19 cellular contexts compared by ENCODE assay signal in genomic region chrX:13277539-13277938, GRCh38. TPM values are rescaled to one million over a fixed set of nuclear protein-coding genes. Genes with fewer than 3 reads are reported as not detected.
DNase-seq lines count a peak whose midpoint lies in the region; ATAC-seq and TF ChIP-seq lines count a peak whose summit lies in the region.
"Had no signal": no experiment of that assay in that cellular context is flagged by ENCODE, and none has a peak within 500 bp of the region (broad histone marks: within the 10 kb centered on the region; RNA-seq: fewer than 3 reads in every experiment).

No MANE protein-coding gene starts in this region.

- no peak overlapping the region for H3K4me3 Mint-ChIP-seq in neural progenitor cell
- H3K4me3 Mint-ChIP-seq: CD4-positive, CD25-positive, alpha-beta regulatory T cell; CD8-positive, alpha-beta memory T cell; HFFc6; IgD-negative memory B cell had no signal

- H3K36me3 Mint-ChIP-seq in neural progenitor cell: peaks cover 4% of the 10 kb centered on the region
- H3K36me3 Mint-ChIP-seq: CD4-positive, CD25-positive, alpha-beta regulatory T cell; CD8-positive, alpha-beta memory T cell; IgD-negative memory B cell had no signal

- WGBS in SK-N-SH (ENCODE audit: low lambda C conversion rate): 60% methylated on average over 3 of the region's 3 CpGs
- 44% methylated on average over 3 of the region's 3 CpGs for WGBS in hepatocyte (ENCODE audit: low lambda C conversion rate, missing lambda C conversion rate)
- 52 to 72% methylated on average over 3 of the region's 3 CpGs for WGBS in testis, 2 donors

- intact Hi-C loops in testis (cut with DNase I; ENCODE audit: low total_unique reads): no loop called here

- H3K27me3 ChIP-seq in SK-N-SH (ENCODE audit: insufficient read depth): no peaks in the 10 kb centered on the region
- no peaks in the 10 kb centered on the region for H3K27me3 ChIP-seq in hepatocyte
- H3K27me3 ChIP-seq in neural progenitor cell: no peaks in the 10 kb centered on the region
- H3K27me3 ChIP-seq in testis: no peaks in the 10 kb centered on the region
- H3K27me3 ChIP-seq: BE2C had no signal

- DNase-seq in SK-N-SH (no peak), hepatocyte (ENCODE audit: low spot score) (no peak), neural progenitor cell (ENCODE audit: low spot score) (no peak), dermis blood vessel endothelial cell (no peak), testis (no peak)
- DNase-seq: BE2C; C1 segment of cervical spinal cord; Caco-2; CD4-positive, CD25-positive, alpha-beta regulatory T cell; CD8-positive, alpha-beta memory T cell; GOT3; H7; HFFc6 had no signal

- CTCF ChIA-PET in SK-N-SH (lab: Yijun Ruan, JAX): interaction anchor here (0.5 kb wide), 1 partner anchor 176 kb away, joined by 3 read pairs; no protein-coding TSS in a partner anchor

- no peak for TF ChIP-seq POLR2A in testis (IDR thresholded peaks at IDR 0.05)

- H3K9me3 ChIP-seq in SK-N-SH (no peaks in the 10 kb centered on the region), hepatocyte (ENCODE audit: low read depth) (no peaks in the 10 kb centered on the region), neural progenitor cell (ENCODE audit: low read depth) (no peaks in the 10 kb centered on the region), testis (no peaks in the 10 kb centered on the region)
- H3K9me3 ChIP-seq: BE2C, Caco-2 had no signal

- H4K20me1 ChIP-seq in SK-N-SH (ENCODE audit: insufficient read depth): no peaks in the 10 kb centered on the region
- H4K20me1 ChIP-seq in hepatocyte (ENCODE audit: insufficient read depth, poor library complexity, severe bottlenecking): no peaks in the 10 kb centered on the region
- H4K20me1 ChIP-seq in neural progenitor cell (ENCODE audit: low read depth): no peaks in the 10 kb centered on the region

- H3K79me2 ChIP-seq in SK-N-SH (ENCODE audit: insufficient read depth): peaks cover 88% of the 10 kb centered on the region
- no peaks in the 10 kb centered on the region for H3K79me2 ChIP-seq in hepatocyte
- H3K79me2 ChIP-seq in neural progenitor cell (ENCODE audit: low read depth): no peaks in the 10 kb centered on the region

- H3K4me3 ChIP-seq in SK-N-SH (ENCODE audit: low read depth in 2 of 2, low read length in 1 of 2): no peak overlapping the region
- no peak overlapping the region for H3K4me3 ChIP-seq in hepatocyte
- no peak overlapping the region for H3K4me3 ChIP-seq in neural progenitor cell
- H3K4me3 ChIP-seq in testis: no peak overlapping the region

- H3F3A ChIP-seq in SK-N-SH (replicated peaks; ENCODE audit: insufficient read depth): peaks cover 12% of the 10 kb centered on the region
- H3F3A ChIP-seq in neural progenitor cell (ENCODE audit: low read depth): peaks cover 7% of the 10 kb centered on the region

- H3K27ac Mint-ChIP-seq in neural progenitor cell: no peak overlapping the region
- H3K27ac Mint-ChIP-seq: CD4-positive, CD25-positive, alpha-beta regulatory T cell; CD8-positive, alpha-beta memory T cell; HFFc6 had no signal

- H3K27ac ChIP-seq in SK-N-SH (ENCODE audit: low read depth in 2 of 2, low read length in 1 of 2): peak overlapping the region; percentile 50 to 90; a peak in 2 of 4 replicates
- H3K27ac ChIP-seq in hepatocyte: peak overlapping the region; percentile 64
- H3K27ac ChIP-seq in neural progenitor cell: no peak overlapping the region
- no peak overlapping the region for H3K27ac ChIP-seq in testis
- H3K27ac ChIP-seq: 22Rv1 had no signal

- peaks cover 17% of the 10 kb centered on the region for H3K9me3 Mint-ChIP-seq in neural progenitor cell
- H3K9me3 Mint-ChIP-seq: CD4-positive, CD25-positive, alpha-beta regulatory T cell; CD8-positive, alpha-beta memory T cell; HFFc6; IgD-negative memory B cell had no signal

- H3K9ac ChIP-seq in SK-N-SH (no peak overlapping the region), neural progenitor cell (no peak overlapping the region)

- peaks cover 5% of the 10 kb centered on the region for H3K4me1 Mint-ChIP-seq in neural progenitor cell
- H3K4me1 Mint-ChIP-seq: CD8-positive, alpha-beta memory T cell; IgD-negative memory B cell had no signal

- peaks cover 0 to 4% of the 10 kb centered on the region in 2 experiments; a peak in 3 of 4 replicates for H3K4me1 ChIP-seq in SK-N-SH (ENCODE audit: control insufficient read depth in 1 of 2, insufficient read depth in 2 of 2, low read depth in 1 of 2, low read length in 1 of 2)
- H3K4me1 ChIP-seq in hepatocyte (ENCODE audit: insufficient read depth): peaks cover 18% of the 10 kb centered on the region
- peaks cover 12% of the 10 kb centered on the region for H3K4me1 ChIP-seq in neural progenitor cell
- no peaks in the 10 kb centered on the region for H3K4me1 ChIP-seq in testis
- H3K4me1 ChIP-seq: BE2C had no signal

- ATAC-seq in SK-N-SH treated with all-trans-retinoic acid at 6 μM for 48 hours (no peak), HG03520 (IDR thresholded peaks at IDR 0.05; ENCODE audit: unreplicated experiment) (no peak)
- ATAC-seq: HCT116 had no signal

- no peak overlapping the region for H2AFZ ChIP-seq in SK-N-SH (ENCODE audit: low read depth)
- H2AFZ ChIP-seq in hepatocyte: no peak overlapping the region
- H2AFZ ChIP-seq in neural progenitor cell (replicated peaks): peak overlapping the region; percentile 11

- TF ChIP-seq CTCF in SK-N-SH (IDR thresholded peaks at IDR 0.05) (no peak), hepatocyte (IDR thresholded peaks at IDR 0.05; ENCODE audit: poor library complexity) (no peak), neural progenitor cell (IDR thresholded peaks at IDR 0.05) (no peak), testis (IDR thresholded peaks at IDR 0.05) (no peak)

- no peak for TF ChIP-seq RAD21 in SK-N-SH (IDR thresholded peaks at IDR 0.05; ENCODE audit: low read length)

- H3K4me2 ChIP-seq in SK-N-SH (no peak overlapping the region), hepatocyte (no peak overlapping the region), neural progenitor cell (no peak overlapping the region)

- H3K9me2 ChIP-seq in SK-N-SH: no peaks in the 10 kb centered on the region
- H3K9me2 ChIP-seq in hepatocyte (replicated peaks; ENCODE audit: insufficient read depth): no peaks in the 10 kb centered on the region

- peaks cover 0 to 6% of the 10 kb centered on the region in 2 experiments for H3K36me3 ChIP-seq in SK-N-SH (replicated peaks in 1 of 2; ENCODE audit: control insufficient read depth in 1 of 2, insufficient read depth in 2 of 2, low read length in 1 of 2)
- no peaks in the 10 kb centered on the region for H3K36me3 ChIP-seq in hepatocyte (replicated peaks; ENCODE audit: insufficient read depth, low read depth)
- no peaks in the 10 kb centered on the region for H3K36me3 ChIP-seq in neural progenitor cell
- no peaks in the 10 kb centered on the region for H3K36me3 ChIP-seq in testis (ENCODE audit: low read depth, missing control alignments)
- H3K36me3 ChIP-seq: BE2C had no signal

- no peak for TF ChIP-seq EP300 in SK-N-SH (IDR thresholded peaks at IDR 0.05; ENCODE audit: borderline replicate concordance in 1 of 2, low read depth in 1 of 2, low read length in 1 of 2)

- POLR2A ChIA-PET in SK-N-SH (lab: Yijun Ruan, JAX): no interaction called here

- peaks cover 5% of the 10 kb centered on the region for H3K27me3 Mint-ChIP-seq in neural progenitor cell (ENCODE audit: insufficient read depth, low read depth)
- H3K27me3 Mint-ChIP-seq: CD4-positive, CD25-positive, alpha-beta regulatory T cell had no signal

TF ChIP-seq in SK-N-SH, 30 proteins besides CTCF, POLR2A, EP300 and RAD21 (continues in another document):
- TF ChIP-seq RXRA (IDR thresholded peaks at IDR 0.05; ENCODE audit: borderline replicate concordance, low read depth): no peak
- no peak for TF ChIP-seq TEAD4 (IDR thresholded peaks at IDR 0.05; ENCODE audit: borderline replicate concordance, insufficient read depth)
- TF ChIP-seq MXI1 (IDR thresholded peaks at IDR 0.05; ENCODE audit: low read depth, low read length): no peak
- TF ChIP-seq FOSL2 (IDR thresholded peaks at IDR 0.05; ENCODE audit: borderline replicate concordance, low read depth): no peak
- no peak for TF ChIP-seq GABPA (IDR thresholded peaks at IDR 0.05; ENCODE audit: low read depth)
- TF ChIP-seq SIN3A (IDR thresholded peaks at IDR 0.05; ENCODE audit: borderline replicate concordance, low read depth, low read length): no peak
- no peak for TF ChIP-seq ELF1 (IDR thresholded peaks at IDR 0.05)
- no peak for TF ChIP-seq JUND (IDR thresholded peaks at IDR 0.05)

TF ChIP-seq in SK-N-SH treated with all-trans-retinoic acid at 6 μM for 48 hours, 23 proteins besides CTCF, POLR2A, EP300 and RAD21:
- TF ChIP-seq CSDC2 (CRISPR knock-in tag; IDR thresholded peaks at IDR 0.05) (no peak), BACH2 (CRISPR knock-in tag; IDR thresholded peaks at IDR 0.05; ENCODE audit: borderline replicate concordance) (no peak), PPARA (CRISPR knock-in tag; IDR thresholded peaks at IDR 0.05; ENCODE audit: borderline replicate concordance) (no peak), TCF4 (CRISPR knock-in tag; IDR thresholded peaks at IDR 0.05; ENCODE audit: borderline replicate concordance) (no peak), OSR1 (CRISPR knock-in tag; IDR thresholded peaks at IDR 0.05) (no peak), PATZ1 (CRISPR knock-in tag; IDR thresholded peaks at IDR 0.05; ENCODE audit: borderline replicate concordance) (no peak), ZFP3 (CRISPR knock-in tag; IDR thresholded peaks at IDR 0.05) (no peak), ZFP30 (CRISPR knock-in tag; IDR thresholded peaks at IDR 0.05) (no peak), TOX (CRISPR knock-in tag; IDR thresholded peaks at IDR 0.05; ENCODE audit: borderline replicate concordance) (no peak)

RNA-seq across cellular contexts. Expression of gene ATXN3L, which starts 42.3 kb away (rescaled TPM):
- polyA plus RNA-seq in SK-N-SH (2012; rRNA removed): not detected in 2 replicates
- polyA plus RNA-seq in SK-N-SH (2012; cell fraction: cytosol; rRNA removed): not detected in 2 replicates
- polyA plus RNA-seq in SK-N-SH (2012; cell fraction: nucleus; rRNA removed): not detected in 2 replicates
- not detected in 2 replicates for total RNA-seq in hepatocyte
- polyA plus RNA-seq in hepatocyte: not detected in 2 replicates
- not detected in 2 replicates for total RNA-seq in neural progenitor cell (ENCODE audit: low replicate concordance)
- not detected in 2 replicates for total RNA-seq in dermis blood vessel endothelial cell
- total RNA-seq in testis: 1 to 10 TPM; 1.2 to 4.3 TPM
- 1.8 TPM for polyA plus RNA-seq in testis (ENCODE audit: insufficient read depth, low read depth, low replicate concordance)
- total RNA-seq: A673; Caco-2; CD4-positive, CD25-positive, alpha-beta regulatory T cell; CD8-positive, alpha-beta memory T cell; H7; HFFc6 had no signal
- polyA plus RNA-seq: CD4-positive, CD25-positive, alpha-beta regulatory T cell; CD8-positive, alpha-beta memory T cell; IgD-negative memory B cell had no signal

Comparison
In these comparisons a context has a peak if more than half of its experiments do, and no peak if none do; other contexts are left out.
1. H3K27ac ChIP-seq: peak in SK-N-SH (2 of 2) and hepatocyte (single experiment); none in neural progenitor cell (single experiment) and testis (0 of 2).